In the genomic region with DNA sequence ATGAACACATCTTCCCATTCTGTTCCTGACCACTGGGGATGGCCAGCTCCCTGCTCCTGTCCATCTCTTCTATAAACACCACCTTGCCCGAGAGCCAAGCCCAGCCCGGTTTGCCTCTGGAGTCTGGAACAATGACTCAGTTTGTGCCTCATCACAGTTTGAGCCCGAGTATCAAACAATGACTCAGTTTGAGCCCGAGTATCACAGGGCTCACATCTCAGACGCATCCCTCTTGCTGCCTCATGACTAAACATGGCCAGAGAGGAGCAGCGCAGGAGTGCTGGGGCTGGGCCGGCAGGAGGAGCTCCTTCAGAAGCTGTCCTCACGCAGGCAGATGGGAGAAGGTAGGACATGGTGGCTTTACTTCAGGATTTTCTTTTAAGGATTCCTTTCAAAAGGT, we compare ENCODE assay signal across 9 cellular contexts.
DNase-seq lines count a peak whose midpoint lies in the region; ATAC-seq and TF ChIP-seq lines count a peak whose summit lies in the region.
"Had no signal": no experiment of that assay in that cellular context is flagged by ENCODE, and none has a peak within 500 bp of the region (broad histone marks: within the 10 kb centered on the region; RNA-seq: fewer than 3 reads in every experiment).

No MANE protein-coding gene starts in this region.

- H3K9me3 Mint-ChIP-seq in GM23338: no peaks in the 10 kb centered on the region; the same call in 2 of the 3 replicates
- no peaks in the 10 kb centered on the region for H3K9me3 Mint-ChIP-seq in WTC11

- H3K27me3 Mint-ChIP-seq in GM23338 (ENCODE audit: insufficient read depth, low read depth, poor library complexity): peaks cover 5% of the 10 kb centered on the region
- H3K27me3 Mint-ChIP-seq in WTC11 (ENCODE audit: low read depth): no peaks in the 10 kb centered on the region

- peaks cover 31% of the 10 kb centered on the region for H3K36me3 ChIP-seq in GM23338 (ENCODE audit: insufficient read depth)

- H3K4me2 ChIP-seq in GM23338: no peak overlapping the region

- no peaks in the 10 kb centered on the region for H3K4me1 ChIP-seq in GM23338 (ENCODE audit: insufficient read depth)

- CTCF ChIA-PET in WTC11 (lab: Charles Lee): interaction anchor here (0.6 to 5.1 kb wide), 3 partner anchors 75 to 393 kb away, joined by 4 to 17 read pairs (median 5); no protein-coding TSS in a partner anchor

- H3K27me3 ChIP-seq in GM23338 (ENCODE audit: insufficient read depth): no peaks in the 10 kb centered on the region

- H3K27ac Mint-ChIP-seq in GM23338 (peak overlapping the region; percentile 11; the same call in 1 of the 2 replicates), WTC11 (peak overlapping the region; percentile 56)

- POLR2A ChIA-PET in WTC11 (lab: Charles Lee): no interaction called here

- peaks cover 6% of the 10 kb centered on the region; the same call in 1 of the 2 replicates for H3F3A ChIP-seq in GM23338 (replicated peaks; ENCODE audit: low read depth)

- H3K4me3 ChIP-seq in GM23338: no peak overlapping the region
- no peak overlapping the region for H3K4me3 ChIP-seq in skeletal muscle cell (ENCODE audit: low read depth, low read length)

- H2AFZ ChIP-seq in GM23338: no peak overlapping the region

- peak in 1 of 2 experiments; percentile 12; a peak in 1 of 4 replicates for TF ChIP-seq CTCF in GM23338 (conservative IDR thresholded peaks at IDR 0.05; ENCODE audit: low read depth in 2 of 2)
- no peak for TF ChIP-seq CTCF in WTC11 (IDR thresholded peaks at IDR 0.05)

- no peak overlapping the region for H3K27ac ChIP-seq in GM23338 (ENCODE audit: low read depth)

- peaks cover 56% of the 10 kb centered on the region for H3K36me3 Mint-ChIP-seq in GM23338 (ENCODE audit: low read depth)
- peaks cover 62% of the 10 kb centered on the region for H3K36me3 Mint-ChIP-seq in WTC11

- ATAC-seq in GM23338 (peak; percentile 43), WTC11 (no peak), GM18517 (IDR thresholded peaks at IDR 0.05; ENCODE audit: unreplicated experiment) (no peak), HG03469 (IDR thresholded peaks at IDR 0.05; ENCODE audit: unreplicated experiment) (no peak)

- no peak overlapping the region for H3K4me3 Mint-ChIP-seq in GM23338
- no peak overlapping the region for H3K4me3 Mint-ChIP-seq in WTC11

- DNase-seq in GM23338 (ENCODE audit: low spot score) (no peak), WTC11 (ENCODE audit: low spot score) (no peak), globus pallidus (ENCODE audit: low spot score) (peak; percentile 35), skeletal muscle cell (ENCODE audit: low read depth) (peak; percentile 92), cerebellar nuclear complex (lab: John Stamatoyannopoulos, UW) (no peak), NCI-H2171 treated with DMSO at 0.1 percent for 48 hours (lab: John Stamatoyannopoulos, UW) (no peak)
- DNase-seq: activated naive CD4-positive, alpha-beta T cell treated with Interleukin-2 at 50 U/mL for 16 hours had no signal

- no peaks in the 10 kb centered on the region for H3K9me2 ChIP-seq in GM23338 (ENCODE audit: insufficient read depth)

- no peaks in the 10 kb centered on the region; the same call in 1 of the 2 replicates for H3K79me2 ChIP-seq in GM23338 (replicated peaks; ENCODE audit: insufficient read depth)

- H3K4me1 Mint-ChIP-seq in GM23338 (no peaks in the 10 kb centered on the region), WTC11 (no peaks in the 10 kb centered on the region)

- no peaks in the 10 kb centered on the region for H4K20me1 ChIP-seq in GM23338 (replicated peaks; ENCODE audit: insufficient read depth)

TF ChIP-seq in GM23338, 12 proteins besides CTCF, POLR2A, EP300 and RAD21:
- TF ChIP-seq, protein P1, sequence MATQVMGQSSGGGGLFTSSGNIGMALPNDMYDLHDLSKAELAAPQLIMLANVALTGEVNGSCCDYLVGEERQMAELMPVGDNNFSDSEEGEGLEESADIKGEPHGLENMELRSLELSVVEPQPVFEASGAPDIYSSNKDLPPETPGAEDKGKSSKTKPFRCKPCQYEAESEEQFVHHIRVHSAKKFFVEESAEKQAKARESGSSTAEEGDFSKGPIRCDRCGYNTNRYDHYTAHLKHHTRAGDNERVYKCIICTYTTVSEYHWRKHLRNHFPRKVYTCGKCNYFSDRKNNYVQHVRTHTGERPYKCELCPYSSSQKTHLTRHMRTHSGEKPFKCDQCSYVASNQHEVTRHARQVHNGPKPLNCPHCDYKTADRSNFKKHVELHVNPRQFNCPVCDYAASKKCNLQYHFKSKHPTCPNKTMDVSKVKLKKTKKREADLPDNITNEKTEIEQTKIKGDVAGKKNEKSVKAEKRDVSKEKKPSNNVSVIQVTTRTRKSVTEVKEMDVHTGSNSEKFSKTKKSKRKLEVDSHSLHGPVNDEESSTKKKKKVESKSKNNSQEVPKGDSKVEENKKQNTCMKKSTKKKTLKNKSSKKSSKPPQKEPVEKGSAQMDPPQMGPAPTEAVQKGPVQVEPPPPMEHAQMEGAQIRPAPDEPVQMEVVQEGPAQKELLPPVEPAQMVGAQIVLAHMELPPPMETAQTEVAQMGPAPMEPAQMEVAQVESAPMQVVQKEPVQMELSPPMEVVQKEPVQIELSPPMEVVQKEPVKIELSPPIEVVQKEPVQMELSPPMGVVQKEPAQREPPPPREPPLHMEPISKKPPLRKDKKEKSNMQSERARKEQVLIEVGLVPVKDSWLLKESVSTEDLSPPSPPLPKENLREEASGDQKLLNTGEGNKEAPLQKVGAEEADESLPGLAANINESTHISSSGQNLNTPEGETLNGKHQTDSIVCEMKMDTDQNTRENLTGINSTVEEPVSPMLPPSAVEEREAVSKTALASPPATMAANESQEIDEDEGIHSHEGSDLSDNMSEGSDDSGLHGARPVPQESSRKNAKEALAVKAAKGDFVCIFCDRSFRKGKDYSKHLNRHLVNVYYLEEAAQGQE (IDR thresholded peaks at IDR 0.05; ENCODE audit: unreplicated experiment): no peak
- no peak for TF ChIP-seq POLR2AphosphoS5 (IDR thresholded peaks at IDR 0.05; ENCODE audit: low read depth)
- TF ChIP-seq EZH2phosphoT487 (IDR thresholded peaks at IDR 0.05; ENCODE audit: unreplicated experiment): no peak

TF ChIP-seq in WTC11, 78 proteins besides CTCF, POLR2A, EP300 and RAD21:
- no peak for TF ChIP-seq ZNF532 (CRISPR knock-in tag; IDR thresholded peaks at IDR 0.05; ENCODE audit: borderline replicate concordance)
- no peak for TF ChIP-seq EMX1 (CRISPR knock-in tag; IDR thresholded peaks at IDR 0.05)

Comparison
In these comparisons a context has a peak if more than half of its experiments do, and no peak if none do; other contexts are left out.
1. DNase-seq: peak in globus pallidus (single experiment) and skeletal muscle cell (single experiment); none in GM23338 (single experiment), WTC11 (single experiment), cerebellar nuclear complex (0 of 2) and NCI-H2171 treated with DMSO at 0.1 percent for 48 hours (single experiment).